ENCODE assay signal across 9 cellular contexts in the genomic region with DNA sequence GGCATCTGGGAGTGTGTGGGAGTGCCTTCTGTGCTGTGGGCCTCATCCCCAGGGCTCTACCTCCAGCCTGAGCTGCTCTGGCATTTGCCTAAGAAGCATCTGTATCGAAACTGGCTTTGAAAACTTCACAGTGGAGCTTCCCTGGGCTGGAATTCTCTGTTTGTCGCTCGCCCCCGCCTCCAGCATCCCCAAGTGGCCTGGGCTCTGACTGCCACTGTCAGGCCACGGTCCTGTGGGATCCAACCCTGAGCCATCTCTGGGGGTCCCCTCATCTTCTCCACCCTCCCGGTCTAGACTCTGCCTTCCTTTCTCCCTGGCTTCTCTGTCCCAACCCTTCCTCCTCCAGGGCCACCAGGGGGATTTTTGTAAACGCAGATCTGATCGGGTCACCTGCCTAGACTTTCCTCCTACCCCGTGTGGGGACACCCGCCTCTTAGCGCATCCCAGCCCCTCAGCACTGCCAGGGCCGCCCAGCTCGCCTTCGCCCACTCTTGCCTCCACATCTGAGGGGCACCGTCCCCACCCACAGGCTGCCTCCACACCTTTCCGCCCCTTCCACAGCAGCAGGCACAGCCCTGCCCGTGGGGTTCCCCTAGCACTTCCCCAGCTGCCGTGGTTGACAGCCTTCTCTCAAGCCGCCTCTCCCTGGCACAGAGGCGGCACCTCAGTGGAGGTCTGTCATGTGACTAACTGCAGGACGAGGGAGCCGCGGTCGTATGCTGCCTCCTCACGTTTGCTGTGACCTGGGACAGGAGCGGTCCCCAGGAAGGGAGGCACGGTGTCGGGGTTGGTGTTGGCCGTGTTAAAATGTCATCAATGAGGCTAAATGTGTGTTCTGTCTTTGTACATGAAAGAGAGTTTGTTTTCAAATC. TPM values are rescaled to one million over a fixed set of nuclear protein-coding genes. Genes with fewer than 3 reads are reported as not detected.
A peak's percentile ranks its signal among the peaks of the same experiment; 100 is the strongest.
DNase-seq lines count a peak whose midpoint lies in the region; ATAC-seq and TF ChIP-seq lines count a peak whose summit lies in the region.
"Had no signal": no experiment of that assay in that cellular context is flagged by ENCODE, and none has a peak within 500 bp of the region (broad histone marks: within the 10 kb centered on the region; RNA-seq: fewer than 3 reads in every experiment).

No MANE protein-coding gene starts in this region.

- no peak for TF ChIP-seq POLR2A in NB4 (IDR thresholded peaks at IDR 0.05; ENCODE audit: extremely low read depth, insufficient read length)

- ATAC-seq in left ventricle myocardium superior (peak; percentile 83), GM18873 (IDR thresholded peaks at IDR 0.05; ENCODE audit: low FRiP score, unreplicated experiment) (no peak)

- intact Hi-C loops in left ventricle myocardium superior (cut with micrococcal nuclease) = no loop called here

- DNase-seq in NCI-H187 (lab: John Stamatoyannopoulos, UW) = peak; percentile 53 to 73
- no peak for DNase-seq in NCI-H187 treated with DMSO at 0.1 percent for 48 hours (lab: John Stamatoyannopoulos, UW)
- DNase-seq in NB4 (ENCODE audit: low read depth) = peak; percentile 31
- peak; percentile 51 to 61 for DNase-seq in activated T-helper 1 cell treated with anti-CD3 and anti-CD28 coated beads, Interleukin-2, amount 50 U/mL, for 16 hours (ENCODE audit: low read depth in 1 of 2, low spot score in 1 of 2)
- DNase-seq in left ventricle myocardium superior = peak; percentile 75
- DNase-seq in stimulated activated CD4-positive, alpha-beta T cell treated with anti-CD3 and anti-CD28 coated beads, Interleukin-1b, Interleukin-23, amount 100 ng/mL, for 24 hours (ENCODE audit: low read depth in 4 of 4, low spot score in 1 of 4) = peak; percentile 30 to 60 (median 48)
- no peak for DNase-seq in KG1 (lab: John Stamatoyannopoulos, UW)

- H3K4me3 ChIP-seq in NB4 (ENCODE audit: low read depth, low read length) = no peak overlapping the region
- H3K4me3 ChIP-seq: adrenal gland had no signal

- no peak for TF ChIP-seq CTCF in NB4 (IDR thresholded peaks at IDR 0.05; ENCODE audit: low read depth, low read length)

RNA-seq across cellular contexts. Expression of gene TBC1D24, which starts 12.0 kb away (rescaled TPM):
- 15.4 TPM for total RNA-seq in left ventricle myocardium superior

RNA-seq across cellular contexts. Expression of gene NTN3, which starts 15.8 kb away (rescaled TPM):
- 0.52 TPM for total RNA-seq in left ventricle myocardium superior

RNA-seq across cellular contexts. Expression of gene ATP6V0C, which starts 26.9 kb away (rescaled TPM):
- 150 TPM for total RNA-seq in left ventricle myocardium superior

RNA-seq across cellular contexts. Expression of gene TEDC2, which starts 27.0 kb away (rescaled TPM):
- total RNA-seq in left ventricle myocardium superior = 0.67 TPM

RNA-seq across cellular contexts. Expression of gene AMDHD2, which starts 33.3 kb away (rescaled TPM):
- 15.8 TPM for total RNA-seq in left ventricle myocardium superior

Comparison
In these comparisons a context has a peak if more than half of its experiments do, and no peak if none do; other contexts are left out.
1. DNase-seq: peak in NCI-H187 (2 of 2), NB4 (single experiment), activated T-helper 1 cell treated with anti-CD3 and anti-CD28 coated beads, Interleukin-2, amount 50 U/mL, for 16 hours (2 of 2), left ventricle myocardium superior (single experiment) and stimulated activated CD4-positive, alpha-beta T cell treated with anti-CD3 and anti-CD28 coated beads, Interleukin-1b, Interleukin-23, amount 100 ng/mL, for 24 hours (4 of 4); none in NCI-H187 treated with DMSO at 0.1 percent for 48 hours (single experiment) and KG1 (single experiment).